Comparison of ENCODE assay signal across 8 cellular contexts in genomic region chr1:161738627-161739287, GRCh38. TPM values are rescaled to one million over a fixed set of nuclear protein-coding genes. Genes with fewer than 3 reads are reported as not detected.
A peak's percentile ranks its signal among the peaks of the same experiment; 100 is the strongest.
DNase-seq lines count a peak whose midpoint lies in the region; TF ChIP-seq lines count a peak whose summit lies in the region.

No MANE protein-coding gene starts in this region.

- no peak overlapping the region for H3K27ac Mint-ChIP-seq in H9

- H3K27me3 ChIP-seq in H9 (ENCODE audit: insufficient read depth, low read length) (no peaks in the 10 kb centered on the region), brain microvascular endothelial cell (replicated peaks) (no peaks in the 10 kb centered on the region)

- no peak overlapping the region for H4K91ac ChIP-seq in H9 (ENCODE audit: insufficient read length, low read depth, low read length)

- in situ Hi-C loops in brain microvascular endothelial cell (cut with HindIII; ENCODE audit: low pct_ligation_motif_present, low sequenced_read_pairs): no loop called here

- H3K9ac ChIP-seq in H9 (ENCODE audit: extremely low read depth, insufficient read length, low read length): no peak overlapping the region

- no peaks in the 10 kb centered on the region for H3K79me2 ChIP-seq in H9 (ENCODE audit: insufficient read depth, low read length)

- no peak overlapping the region for H2BK12ac ChIP-seq in H9 (ENCODE audit: insufficient read length, low read depth, low read length)

- no peak overlapping the region for H2BK15ac ChIP-seq in H9 (ENCODE audit: low read depth, low read length)

- no peaks in the 10 kb centered on the region for H3K36me3 Mint-ChIP-seq in H9 (ENCODE audit: insufficient read depth in 1 of 3, low read depth in 3 of 3)

- H3K36me3 ChIP-seq in brain microvascular endothelial cell (replicated peaks): no peaks in the 10 kb centered on the region

- H3K4me3 ChIP-seq in brain microvascular endothelial cell (ENCODE audit: low read depth, low read length): no peak overlapping the region

- no peak overlapping the region for H2BK120ac ChIP-seq in H9 (ENCODE audit: low read depth, low read length, poor library complexity, severe bottlenecking)

- no peak overlapping the region for H2BK20ac ChIP-seq in H9 (ENCODE audit: low read depth, low read length, poor library complexity, severe bottlenecking)

- no peaks in the 10 kb centered on the region; the same call in 1 of the 2 replicates for H3K27me3 Mint-ChIP-seq in H9 (ENCODE audit: low read depth)

- DNase-seq in NCI-H2196 (lab: John Stamatoyannopoulos, UW; ENCODE audit: unreplicated experiment) (peak; percentile 0), NCI-H2196 treated with DMSO at 0.1 percent for 48 hours (lab: John Stamatoyannopoulos, UW; ENCODE audit: unreplicated experiment) (no peak), H9 (peak; percentile 40), SW 1271 (lab: John Stamatoyannopoulos, UW) (peak; percentile 11 to 51), brain microvascular endothelial cell (peak; percentile 76), left kidney (ENCODE audit: low read depth, low spot score) (peak; percentile 73), stromal cell of bone marrow (ENCODE audit: low read depth) (peak; percentile 72)

- H3K4me1 ChIP-seq in H9 (ENCODE audit: insufficient read depth, low read length): peaks cover 10% of the 10 kb centered on the region; the same call in 1 of the 2 replicates

- H3K9me3 ChIP-seq in H9 (ENCODE audit: control insufficient read depth, low read depth, low read length): no peaks in the 10 kb centered on the region

- H3K23ac ChIP-seq in H9 (ENCODE audit: insufficient read length, low read depth, low read length): no peak overlapping the region

- H3K27ac ChIP-seq in H9 (ENCODE audit: insufficient read length, low read depth, low read length) (no peak overlapping the region), brain microvascular endothelial cell (no peak overlapping the region)

- H3K23me2 ChIP-seq in H9 (ENCODE audit: insufficient read length, low read depth, low read length, poor library complexity, severe bottlenecking): no peaks in the 10 kb centered on the region

- no peak overlapping the region for H3K18ac ChIP-seq in H9 (ENCODE audit: insufficient read length, low read depth, low read length)

- H3K56ac ChIP-seq in H9 (ENCODE audit: insufficient read length, low read depth, low read length): no peak overlapping the region

- H2AK5ac ChIP-seq in H9 (ENCODE audit: insufficient read length, low read length): no peak overlapping the region

- H2BK5ac ChIP-seq in H9 (ENCODE audit: insufficient read length, low read length): no peak overlapping the region

- H3K9me3 Mint-ChIP-seq in H9: no peaks in the 10 kb centered on the region

- H3K14ac ChIP-seq in H9 (ENCODE audit: insufficient read depth, low read length): no peak overlapping the region

- no peak overlapping the region for H4K5ac ChIP-seq in H9 (ENCODE audit: insufficient read length, low read depth, low read length)

- WGBS in H9 (ENCODE audit: extremely low coverage, insufficient read length, low lambda C conversion rate): no CpG with 5 or more reads among the region's 4 CpGs

- no peak overlapping the region for H3K4me3 Mint-ChIP-seq in H9

- H3K4me1 Mint-ChIP-seq in H9: peaks cover 22 to 28% of the 10 kb centered on the region in 2 experiments

- peak; percentile 71 for TF ChIP-seq CTCF in H9 (conservative IDR thresholded peaks at IDR 0.05)
- peak; percentile 50; the same call in 1 of the 2 replicates for TF ChIP-seq CTCF in LNCAP (IDR thresholded peaks at IDR 0.05)
- peak; percentile 73 for TF ChIP-seq CTCF in brain microvascular endothelial cell (IDR thresholded peaks at IDR 0.05; ENCODE audit: low read depth, low read length, missing control alignments)

- H4K8ac ChIP-seq in H9 (replicated peaks; ENCODE audit: insufficient read length, low read depth, low read length): no peak overlapping the region

- H3K4ac ChIP-seq in H9 (ENCODE audit: low read depth, low read length): no peak overlapping the region

- no peak overlapping the region for H3K4me2 ChIP-seq in H9 (ENCODE audit: insufficient read depth, insufficient read length, low read length)

- no peak overlapping the region for H3T11ph ChIP-seq in H9 (ENCODE audit: low read length)

- no peaks in the 10 kb centered on the region for H4K20me1 ChIP-seq in H9 (ENCODE audit: control insufficient read depth, insufficient read depth, insufficient read length)

- no peak overlapping the region for H2AFZ ChIP-seq in H9 (ENCODE audit: low read length)

- no peaks in the 10 kb centered on the region for H3K79me1 ChIP-seq in H9 (ENCODE audit: insufficient read depth, low read depth, low read length, poor library complexity, severe bottlenecking)

RNA-seq across cellular contexts. Expression of gene DUSP12, which starts 10.8 kb away (rescaled TPM):
- total RNA-seq in H9 (2021): 23.2 and 28.0 TPM in 2 replicates

RNA-seq across cellular contexts. Expression of gene FCRLB, which starts 17.4 kb away (rescaled TPM):
- total RNA-seq in H9 (2021): 0.18 TPM in 1 of 2 replicates, not detected in the other

RNA-seq across cellular contexts. Expression of gene ATF6, which starts 27.4 kb away (rescaled TPM):
- total RNA-seq in H9 (2021): 10.4 and 11.2 TPM in 2 replicates

RNA-seq across cellular contexts. Expression of gene FCRLA, which starts 31.7 kb away (rescaled TPM):
- not detected in 2 replicates for total RNA-seq in H9 (2021)
